9 cellular contexts compared by ENCODE assay signal in genomic region chr9:111661802-111662491, GRCh38. TPM values are rescaled to one million over a fixed set of nuclear protein-coding genes. Genes with fewer than 3 reads are reported as not detected.
DNase-seq lines count a peak whose midpoint lies in the region; ATAC-seq, FAIRE-seq and TF ChIP-seq lines count a peak whose summit lies in the region.
"Had no signal": no experiment of that assay in that cellular context is flagged by ENCODE, and none has a peak within 500 bp of the region (broad histone marks: within the 10 kb centered on the region; RNA-seq: fewer than 3 reads in every experiment).

No MANE protein-coding gene starts in this region.

- peak overlapping the region; percentile 98 for H3K4me3 Mint-ChIP-seq in activated CD4-positive, alpha-beta memory T cell treated with anti-CD3 and anti-CD28 coated beads, Interleukin-2, amount 10 ng/mL, durations not matched to agents 7 days and 5 days
- peak overlapping the region; percentile 90 for H3K4me3 Mint-ChIP-seq in memory B cell
- H3K4me3 Mint-ChIP-seq in stimulated activated effector memory CD8-positive, alpha-beta T cell treated with anti-CD3 and anti-CD28 coated beads, Interleukin-12 subunit alpha, Interleukin-12 subunit beta, amount 100 ng/mL, for 72 hours = peak overlapping the region; percentile 92

- no peak overlapping the region for H3K14ac ChIP-seq in H1 (ENCODE audit: insufficient read length)

- ATAC-seq in HG02571 (IDR thresholded peaks at IDR 0.05; ENCODE audit: unreplicated experiment) (peak; percentile 30), memory B cell (ENCODE audit: low read depth) (peak; percentile 31)
- ATAC-seq in stimulated activated effector memory CD8-positive, alpha-beta T cell treated with anti-CD3 and anti-CD28 coated beads, Interleukin-12 subunit alpha, Interleukin-12 subunit beta, amount 100 ng/mL, for 72 hours = peak; percentile 59

- H3K79me1 ChIP-seq in H1 (ENCODE audit: low read depth, low read length) = peaks cover 5% of the 10 kb centered on the region

- H3K4me3 ChIP-seq in NB4 (ENCODE audit: low read depth, low read length) (peak overlapping the region; percentile 68), H1 (ENCODE audit: extremely low read depth in 1 of 4, insufficient read depth in 2 of 4, low read depth in 3 of 4, low read length in 4 of 4) (peak overlapping the region; percentile 69 to 73 (median 70))

- peak overlapping the region; percentile 69; the same call in 1 of the 2 replicates for H4K8ac ChIP-seq in H1 (ENCODE audit: extremely low read depth, insufficient read depth, low read length)

- H2BK20ac ChIP-seq in H1 (ENCODE audit: low read length) = no peak overlapping the region

- no peak overlapping the region for H2BK12ac ChIP-seq in H1 (ENCODE audit: low read depth, low read length)

- CTCF ChIA-PET in activated CD4-positive, alpha-beta memory T cell treated with anti-CD3 and anti-CD28 coated beads, Interleukin-2, amount 10 ng/mL, durations not matched to agents 7 days and 5 days (lab: Charles Lee) = interaction anchor here (1.2 kb wide), 1 partner anchor 31 kb away, joined by 4 read pairs; the partner anchor contains the start of gene DNAJC25
- CTCF ChIA-PET in H1 (lab: Charles Lee; ENCODE audit: partially characterized antibody) = interaction anchor here (1.2 kb wide), 1 partner anchor 12 kb away, joined by 3 read pairs; no protein-coding TSS in a partner anchor

- peak overlapping the region; percentile 53; the same call in 1 of the 2 replicates for H2BK5ac ChIP-seq in H1 (ENCODE audit: low read depth, low read length)

- H3K36me3 ChIP-seq in H1 (ENCODE audit: control insufficient read depth in 2 of 4, insufficient read depth in 4 of 4, low read length in 3 of 4) = peaks cover 0 to 3% (median 0%) of the 10 kb centered on the region in 4 experiments; a peak in 2 of 8 replicates

- H3K79me2 ChIP-seq in H1 (ENCODE audit: control insufficient read depth in 1 of 2, insufficient read depth in 2 of 2, low read length in 2 of 2) = peaks cover 0 to 12% of the 10 kb centered on the region in 2 experiments; a peak in 2 of 4 replicates

- no peaks in the 10 kb centered on the region for H3K27me3 ChIP-seq in H1 (replicated peaks in 1 of 4; ENCODE audit: control insufficient read depth in 3 of 4, extremely low read depth in 1 of 4, insufficient read depth in 3 of 4, low read length in 3 of 4)

- WGBS in H1 (ENCODE audit: extremely low coverage in 1 of 2, insufficient coverage in 1 of 2, insufficient read length in 1 of 2, insufficient replicate concordance in 2 of 2, low coverage in 1 of 2, low lambda C conversion rate in 2 of 2, missing lambda C conversion rate in 1 of 2), 2 experiments = 11% methylated on average over 17 of the region's 57 CpGs; no CpG with 5 or more reads in 1 of the 2 experiments

- TF ChIP-seq EP300 in H1 (IDR thresholded peaks at IDR 0.05; ENCODE audit: borderline replicate concordance in 1 of 2, low read depth in 2 of 2, low read length in 2 of 2) = no peak

- H3K4me2 ChIP-seq in H1 (ENCODE audit: insufficient read depth in 1 of 2, low read depth in 2 of 2, low read length in 2 of 2) = peak overlapping the region; percentile 80 to 99

- peaks cover 9% of the 10 kb centered on the region for H3K23me2 ChIP-seq in H1 (ENCODE audit: low read depth, low read length)

- no peak overlapping the region for H3K27ac ChIP-seq in H1 (ENCODE audit: low read depth, low read length)

- no peaks in the 10 kb centered on the region for H3K9me3 Mint-ChIP-seq in activated CD4-positive, alpha-beta memory T cell treated with anti-CD3 and anti-CD28 coated beads, Interleukin-2, amount 10 ng/mL, durations not matched to agents 7 days and 5 days
- H3K9me3 Mint-ChIP-seq in memory B cell = no peaks in the 10 kb centered on the region
- no peaks in the 10 kb centered on the region for H3K9me3 Mint-ChIP-seq in stimulated activated effector memory CD8-positive, alpha-beta T cell treated with anti-CD3 and anti-CD28 coated beads, Interleukin-12 subunit alpha, Interleukin-12 subunit beta, amount 100 ng/mL, for 72 hours

- peaks cover 29% of the 10 kb centered on the region for H3K4me1 Mint-ChIP-seq in activated CD4-positive, alpha-beta memory T cell treated with anti-CD3 and anti-CD28 coated beads, Interleukin-2, amount 10 ng/mL, durations not matched to agents 7 days and 5 days
- peaks cover 23% of the 10 kb centered on the region for H3K4me1 Mint-ChIP-seq in memory B cell
- H3K4me1 Mint-ChIP-seq in stimulated activated effector memory CD8-positive, alpha-beta T cell treated with anti-CD3 and anti-CD28 coated beads, Interleukin-12 subunit alpha, Interleukin-12 subunit beta, amount 100 ng/mL, for 72 hours = peaks cover 26% of the 10 kb centered on the region

- H2AK5ac ChIP-seq in H1 (ENCODE audit: low read depth, low read length) = peak overlapping the region; percentile 58; the same call in 1 of the 2 replicates

- H3K9me3 ChIP-seq in H1 (ENCODE audit: insufficient read depth in 2 of 2, low read depth in 1 of 2, low read length in 1 of 2) = no peaks in the 10 kb centered on the region

- peaks cover 2 to 11% (median 7%) of the 10 kb centered on the region in 4 experiments; a peak in 6 of 7 replicates for H3K4me1 ChIP-seq in H1 (replicated peaks in 1 of 4; ENCODE audit: control insufficient read depth in 3 of 4, insufficient read depth in 4 of 4, low read length in 3 of 4)

- POLR2A ChIA-PET in activated CD4-positive, alpha-beta memory T cell treated with anti-CD3 and anti-CD28 coated beads, Interleukin-2, amount 10 ng/mL, durations not matched to agents 7 days and 5 days (lab: Charles Lee) = interaction anchor here (0.6 to 2.3 kb wide), 10 partner anchors 10 to 1413 kb away, joined by 3 to 35 read pairs (median 4); partner anchors contain the start of genes DNAJC25, INIP and PTBP3
- POLR2A ChIA-PET in H1 (lab: Charles Lee; ENCODE audit: partially characterized antibody) = interaction anchor here (1.1 to 1.9 kb wide), 2 partner anchors 10 to 31 kb away, joined by 4 to 12 read pairs; partner anchors contain the start of gene DNAJC25

- no peak overlapping the region for H4K5ac ChIP-seq in H1 (ENCODE audit: insufficient read length, low read depth, low read length)

- H3K4ac ChIP-seq in H1 (replicated peaks; ENCODE audit: insufficient read length, low read depth, low read length) = no peak overlapping the region

- peak overlapping the region; percentile 92; the same call in 1 of the 2 replicates for H2AFZ ChIP-seq in H1 (ENCODE audit: low read length)

- 0 out of 2 replicates have a peak overlapping the region, but pooled peaks have one; percentile 12 for H2BK15ac ChIP-seq in H1 (ENCODE audit: low read length)

- no peak overlapping the region for H3K23ac ChIP-seq in H1 (ENCODE audit: insufficient read length)

- no peak for TF ChIP-seq CTCF in NB4 (IDR thresholded peaks at IDR 0.05; ENCODE audit: low read depth, low read length)
- TF ChIP-seq CTCF in H1 (IDR thresholded peaks at IDR 0.05; ENCODE audit: control extremely low read depth in 1 of 3, insufficient read depth in 1 of 3, low read depth in 1 of 3, low read length in 3 of 3) = no peak

- peak overlapping the region; percentile 85 for H3K27ac Mint-ChIP-seq in activated CD4-positive, alpha-beta memory T cell treated with anti-CD3 and anti-CD28 coated beads, Interleukin-2, amount 10 ng/mL, durations not matched to agents 7 days and 5 days
- H3K27ac Mint-ChIP-seq in memory B cell = peak overlapping the region; percentile 59
- H3K27ac Mint-ChIP-seq in stimulated activated effector memory CD8-positive, alpha-beta T cell treated with anti-CD3 and anti-CD28 coated beads, Interleukin-12 subunit alpha, Interleukin-12 subunit beta, amount 100 ng/mL, for 72 hours = peak overlapping the region; percentile 89

- TF ChIP-seq POLR2A in NB4 (IDR thresholded peaks at IDR 0.05; ENCODE audit: extremely low read depth, insufficient read length) (no peak), H1 (IDR thresholded peaks at IDR 0.05; ENCODE audit: control extremely low read depth in 1 of 2, low read depth in 2 of 2, low read length in 2 of 2) (peak in 1 of 2 experiments; percentile 22; a peak in 1 of 3 replicates)

- H3K36me3 Mint-ChIP-seq in activated CD4-positive, alpha-beta memory T cell treated with anti-CD3 and anti-CD28 coated beads, Interleukin-2, amount 10 ng/mL, durations not matched to agents 7 days and 5 days (ENCODE audit: low read depth) = peaks cover 32% of the 10 kb centered on the region
- peaks cover 5% of the 10 kb centered on the region for H3K36me3 Mint-ChIP-seq in memory B cell
- peaks cover 28% of the 10 kb centered on the region for H3K36me3 Mint-ChIP-seq in stimulated activated effector memory CD8-positive, alpha-beta T cell treated with anti-CD3 and anti-CD28 coated beads, Interleukin-12 subunit alpha, Interleukin-12 subunit beta, amount 100 ng/mL, for 72 hours

- FAIRE-seq in H1 (lab: Jason Lieb, UNC) = no peak
- FAIRE-seq: A204.1 had no signal

- H4K91ac ChIP-seq in H1 (replicated peaks; ENCODE audit: insufficient read length, low read length) = no peak overlapping the region

- peak overlapping the region; percentile 51 to 62 (median 60); a peak in 6 of 7 replicates for H3K9ac ChIP-seq in H1 (replicated peaks in 1 of 4; ENCODE audit: extremely low read depth in 1 of 4, low read depth in 3 of 4, low read length in 3 of 4)

- peak; percentile 1 for DNase-seq in DMS153 treated with DMSO at 0.1 percent for 48 hours (lab: John Stamatoyannopoulos, UW; ENCODE audit: unreplicated experiment)
- no peak for DNase-seq in DMS153 (lab: John Stamatoyannopoulos, UW)
- DNase-seq in NB4 (ENCODE audit: low read depth) = peak; percentile 40
- peak; percentile 44 for DNase-seq in activated CD4-positive, alpha-beta memory T cell treated with anti-CD3 and anti-CD28 coated beads, Interleukin-2, amount 10 ng/mL, durations not matched to agents 7 days and 5 days
- peak in 1 of 2 experiments; percentile 67 for DNase-seq in H1 (ENCODE audit: low read depth in 1 of 2, low spot score in 2 of 2)
- DNase-seq in memory B cell (ENCODE audit: low spot score in 2 of 2) = peak; percentile 3 to 30
- peak; percentile 25 to 73 for DNase-seq in stimulated activated effector memory CD8-positive, alpha-beta T cell treated with anti-CD3 and anti-CD28 coated beads, Interleukin-12 subunit alpha, Interleukin-12 subunit beta, amount 100 ng/mL, for 72 hours (ENCODE audit: low spot score in 2 of 2)

- peaks cover 0 to 4% of the 10 kb centered on the region in 2 experiments for H4K20me1 ChIP-seq in H1 (replicated peaks in 1 of 2; ENCODE audit: control insufficient read depth in 1 of 2, insufficient read depth in 2 of 2, low read length in 2 of 2)

- no peak for TF ChIP-seq RAD21 in H1 (IDR thresholded peaks at IDR 0.05 in 1 of 2, conservative IDR thresholded peaks at IDR 0.05 in 1 of 2; ENCODE audit: low read depth in 2 of 2, low read length in 2 of 2)

- no peak overlapping the region for H3K56ac ChIP-seq in H1 (replicated peaks; ENCODE audit: insufficient read length, low read depth, low read length)

- no peak overlapping the region for H2BK120ac ChIP-seq in H1 (replicated peaks; ENCODE audit: low read depth, low read length)

- H3K27me3 Mint-ChIP-seq in activated CD4-positive, alpha-beta memory T cell treated with anti-CD3 and anti-CD28 coated beads, Interleukin-2, amount 10 ng/mL, durations not matched to agents 7 days and 5 days = no peaks in the 10 kb centered on the region
- H3K27me3 Mint-ChIP-seq in memory B cell = no peaks in the 10 kb centered on the region

- no peak overlapping the region for H3K18ac ChIP-seq in H1 (ENCODE audit: extremely low read depth, low read length)

RNA-seq across cellular contexts. Expression of gene GNG10, which starts 0.5 kb away (rescaled TPM):
- 10 to 100 TPM; 22.2 to 23.8 TPM for total RNA-seq in activated CD4-positive, alpha-beta memory T cell treated with anti-CD3 and anti-CD28 coated beads, Interleukin-2, amount 10 ng/mL, durations not matched to agents 7 days and 5 days
- 28.5 and 30.5 TPM in 2 replicates for total RNA-seq in H1 (2021; fragmentation: NEBNext Ultra II Directional; extraction: Animal tissue kit (Norgen Biotek cat#: 25700))
- polyA plus RNA-seq in H1 (2011; rRNA removed) = 17.7 and 24.7 TPM in 2 replicates
- 34.0 TPM for polyA plus RNA-seq in H1 (2011; cell fraction: cytosol; rRNA removed)
- polyA plus RNA-seq in H1 (2011; cell fraction: nucleus; rRNA removed) = 17.3 TPM
- polyA plus RNA-seq in H1 (2012, experiment 1 of 2) = 16.6 to 18.2 TPM (median 16.7 TPM) in 4 replicates
- 4.9 TPM for polyA plus RNA-seq in H1 (2012, experiment 2 of 2)
- polyA plus RNA-seq in H1 (2013, experiment 1 of 2) = 23.2 TPM
- 19.8 TPM for polyA plus RNA-seq in H1 (2013, experiment 2 of 2)
- polyA minus RNA-seq in H1 (2011; rRNA and poly(A)+ RNA removed) = 7.3 and 10.6 TPM in 2 replicates
- 2.3 TPM for polyA minus RNA-seq in H1 (2011; cell fraction: cytosol; rRNA and poly(A)+ RNA removed)
- 21.2 TPM for polyA minus RNA-seq in H1 (2011; cell fraction: nucleus; rRNA and poly(A)+ RNA removed)

RNA-seq across cellular contexts. Expression of gene DNAJC25, which starts 30.8 kb away (rescaled TPM):
- total RNA-seq in activated CD4-positive, alpha-beta memory T cell treated with anti-CD3 and anti-CD28 coated beads, Interleukin-2, amount 10 ng/mL, durations not matched to agents 7 days and 5 days = 1 to 10 TPM; 3.2 to 3.6 TPM
- 6.2 and 6.6 TPM in 2 replicates for total RNA-seq in H1 (2021; fragmentation: NEBNext Ultra II Directional; extraction: Animal tissue kit (Norgen Biotek cat#: 25700))
- 2.5 and 2.7 TPM in 2 replicates for polyA plus RNA-seq in H1 (2011; rRNA removed)
- 4.1 TPM for polyA plus RNA-seq in H1 (2011; cell fraction: cytosol; rRNA removed)
- 4.5 TPM for polyA plus RNA-seq in H1 (2011; cell fraction: nucleus; rRNA removed)
- 3.2 to 4.8 TPM (median 3.4 TPM) in 4 replicates for polyA plus RNA-seq in H1 (2012, experiment 1 of 2)
- 0.76 TPM for polyA plus RNA-seq in H1 (2012, experiment 2 of 2)
- polyA plus RNA-seq in H1 (2013, experiment 1 of 2) = 10.5 TPM
- polyA plus RNA-seq in H1 (2013, experiment 2 of 2) = 12.6 TPM
- 1.4 and 2.2 TPM in 2 replicates for polyA minus RNA-seq in H1 (2011; rRNA and poly(A)+ RNA removed)
- 1.5 TPM for polyA minus RNA-seq in H1 (2011; cell fraction: cytosol; rRNA and poly(A)+ RNA removed)
- 6.0 TPM for polyA minus RNA-seq in H1 (2011; cell fraction: nucleus; rRNA and poly(A)+ RNA removed)
